19 cellular contexts compared by ENCODE assay signal in genomic region chr4:11133868-11134267, GRCh38.
DNase-seq lines count a peak whose midpoint lies in the region; ATAC-seq, FAIRE-seq and TF ChIP-seq lines count a peak whose summit lies in the region.
"Had no signal": no experiment of that assay in that cellular context is flagged by ENCODE, and none has a peak within 500 bp of the region (broad histone marks: within the 10 kb centered on the region; RNA-seq: fewer than 3 reads in every experiment).

No MANE protein-coding gene starts in this region.

- H3K27ac Mint-ChIP-seq in naive B cell = peak overlapping the region in 4 of 6 donors; percentile 0 to 89 (median 72)
- H3K27ac Mint-ChIP-seq in stimulated activated naive B cell treated with anti-CD40 and anti-IgM and Interleukin-4, amounts not matched to agents 10 μg/mL and 1 μg/mL and 100 μg/mL, for 72 hours = peak overlapping the region; percentile 52
- H3K27ac Mint-ChIP-seq: CD4-positive, CD25-positive, alpha-beta regulatory T cell; CD8-positive, alpha-beta T cell had no signal

- H3K4me1 Mint-ChIP-seq in naive B cell = peaks cover 42 to 58% (median 47%) of the 10 kb centered on the region in 3 donors
- peaks cover 32 to 46% of the 10 kb centered on the region in 2 donors for H3K4me1 Mint-ChIP-seq in stimulated activated naive B cell treated with anti-CD40 and anti-IgM and Interleukin-4, amounts not matched to agents 10 μg/mL and 1 μg/mL and 100 μg/mL, for 72 hours

- 37 to 46% methylated on average over 2 of the region's 2 CpGs for WGBS in pancreas, 2 donors

- peaks cover 3 to 9% (median 5%) of the 10 kb centered on the region in 7 donors for H3K9me3 Mint-ChIP-seq in naive B cell
- H3K9me3 Mint-ChIP-seq in stimulated activated naive B cell treated with anti-CD40 and anti-IgM and Interleukin-4, amounts not matched to agents 10 μg/mL and 1 μg/mL and 100 μg/mL, for 72 hours = peaks cover 12 to 14% of the 10 kb centered on the region in 2 donors

- H3K4me3 Mint-ChIP-seq in naive B cell = peak overlapping the region in 5 of 8 donors; percentile 0 to 74 (median 6)
- no peak overlapping the region for H3K4me3 Mint-ChIP-seq in stimulated activated naive B cell treated with anti-CD40 and anti-IgM and Interleukin-4, amounts not matched to agents 10 μg/mL and 1 μg/mL and 100 μg/mL, for 72 hours
- H3K4me3 Mint-ChIP-seq: CD4-positive, CD25-positive, alpha-beta regulatory T cell; CD8-positive, alpha-beta T cell had no signal

- H3K4me1 ChIP-seq in pancreas = no peaks in the 10 kb centered on the region

- no peak for TF ChIP-seq CTCF in pancreas (IDR thresholded peaks at IDR 0.05)

- H3K36me3 ChIP-seq in pancreas = no peaks in the 10 kb centered on the region
- H3K36me3 ChIP-seq: BLaER1 had no signal

- H3K9me3 ChIP-seq in pancreas = no peaks in the 10 kb centered on the region
- H3K9me3 ChIP-seq: Caco-2 had no signal

- no peak overlapping the region for H3K4me3 ChIP-seq in pancreas
- H3K4me3 ChIP-seq: BLaER1, GM23248 had no signal

- H3K27me3 Mint-ChIP-seq in naive B cell = no peaks in the 10 kb centered on the region
- no peaks in the 10 kb centered on the region for H3K27me3 Mint-ChIP-seq in stimulated activated naive B cell treated with anti-CD40 and anti-IgM and Interleukin-4, amounts not matched to agents 10 μg/mL and 1 μg/mL and 100 μg/mL, for 72 hours
- H3K27me3 Mint-ChIP-seq: CD4-positive, CD25-positive, alpha-beta regulatory T cell had no signal

- no peak for FAIRE-seq in pancreas (lab: Jason Lieb, UNC)
- FAIRE-seq: G401.6, GM19239, H1 had no signal

- intact Hi-C loops in pancreas (cut with DNase I) = no loop called here

- H3K27ac ChIP-seq in pancreas = no peak overlapping the region
- H3K27ac ChIP-seq: BLaER1, C4-2B, GM23248 had no signal

- H3K27me3 ChIP-seq in pancreas = no peaks in the 10 kb centered on the region
- H3K27me3 ChIP-seq: BLaER1 had no signal

- ATAC-seq in HG02610 (IDR thresholded peaks at IDR 0.05; ENCODE audit: unreplicated experiment) (peak; percentile 47), naive B cell (ENCODE audit: low read depth in 2 of 2) (no peak), pancreas (no peak), esophagus mucosa (no peak)
- peak; percentile 51 to 59 for ATAC-seq in stimulated activated naive B cell treated with anti-CD40 and anti-IgM and Interleukin-4, amounts not matched to agents 10 μg/mL and 1 μg/mL and 100 μg/mL, for 72 hours (replicated peaks)
- ATAC-seq: CD8-positive, alpha-beta T cell had no signal

- peaks cover 0 to 3% of the 10 kb centered on the region in 2 donors for H3K36me3 Mint-ChIP-seq in naive B cell
- peaks cover 9 to 11% of the 10 kb centered on the region in 2 donors for H3K36me3 Mint-ChIP-seq in stimulated activated naive B cell treated with anti-CD40 and anti-IgM and Interleukin-4, amounts not matched to agents 10 μg/mL and 1 μg/mL and 100 μg/mL, for 72 hours
- H3K36me3 Mint-ChIP-seq: CD4-positive, CD25-positive, alpha-beta regulatory T cell; CD8-positive, alpha-beta T cell had no signal

- DNase-seq in naive B cell = no peak
- no peak for DNase-seq in stimulated activated naive B cell treated with anti-CD40 and anti-IgM and Interleukin-4, amounts not matched to agents 10 μg/mL and 1 μg/mL and 100 μg/mL, for 72 hours
- no peak for DNase-seq in pancreas
- DNase-seq in stimulated activated CD4-positive, alpha-beta T cell treated with anti-CD3 and anti-CD28 coated beads, Interleukin-2, amount 100 ng/mL, for 48 hours = no peak
- DNase-seq: Caco-2; CD4-positive, CD25-positive, alpha-beta regulatory T cell; CD8-positive, alpha-beta T cell; DMS153; DND-41; GM23248; H7; HCEC 1CT had no signal

Comparison
In these comparisons a context has a peak if more than half of its experiments do, and no peak if none do; other contexts are left out.
1. ATAC-seq: peak in HG02610 (single experiment) and stimulated activated naive B cell treated with anti-CD40 and anti-IgM and Interleukin-4, amounts not matched to agents 10 μg/mL and 1 μg/mL and 100 μg/mL, for 72 hours (2 of 2); none in naive B cell (0 of 2), pancreas (0 of 4) and esophagus mucosa (single experiment).
2. H3K4me3 Mint-ChIP-seq: peak in naive B cell (5 of 8); none in stimulated activated naive B cell treated with anti-CD40 and anti-IgM and Interleukin-4, amounts not matched to agents 10 μg/mL and 1 μg/mL and 100 μg/mL, for 72 hours (0 of 2).